In the genomic region with DNA sequence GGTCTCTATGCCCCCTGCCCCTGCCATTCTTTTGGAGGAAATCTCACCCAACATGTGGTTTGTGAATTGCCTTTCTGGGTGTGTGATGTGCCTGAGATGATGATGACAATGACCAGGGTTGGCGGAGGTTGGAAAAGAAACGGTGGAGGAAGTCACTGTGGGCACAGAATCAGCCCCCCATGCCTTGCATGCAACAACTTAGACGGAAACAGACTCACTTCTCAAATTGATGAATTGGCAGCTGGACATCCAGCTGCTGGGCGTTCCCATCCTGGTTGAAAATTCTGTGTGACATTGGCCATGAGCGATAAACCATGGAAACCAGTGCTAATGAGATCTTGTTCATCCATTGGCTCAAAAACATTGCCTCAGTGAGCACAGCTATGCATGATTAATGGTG, we compare ENCODE assay signal across 21 cellular contexts.
DNase-seq lines count a peak whose midpoint lies in the region; ATAC-seq and TF ChIP-seq lines count a peak whose summit lies in the region.
"Had no signal": no experiment of that assay in that cellular context is flagged by ENCODE, and none has a peak within 500 bp of the region (broad histone marks: within the 10 kb centered on the region; RNA-seq: fewer than 3 reads in every experiment).

No MANE protein-coding gene starts in this region.

- TF ChIP-seq POLR2A in esophagus muscularis mucosa (IDR thresholded peaks at IDR 0.05; ENCODE audit: low read depth) = no peak

- H3K79me2 ChIP-seq in OCI-LY1 (ENCODE audit: insufficient read depth, low read length) = no peaks in the 10 kb centered on the region
- no peaks in the 10 kb centered on the region for H3K79me2 ChIP-seq in H9 (ENCODE audit: insufficient read depth, low read length)

- H3K4me3 ChIP-seq in OCI-LY1 (ENCODE audit: low read depth, low read length, poor library complexity, severe bottlenecking) (no peak overlapping the region), esophagus muscularis mucosa (no peak overlapping the region)
- H3K4me3 ChIP-seq: GM12878, HAP-1 had no signal

- DNase-seq in Right ventricle myocardium superior (peak; percentile 42), cardiac septum (ENCODE audit: low spot score) (no peak), esophagus muscularis mucosa (ENCODE audit: extremely low spot score) (peak; percentile 75), H4 (ENCODE audit: low spot score) (no peak), H9 (no peak), NCI-H526 (lab: John Stamatoyannopoulos, UW) (no peak)
- DNase-seq: 8988T; C1 segment of cervical spinal cord; CD4-positive, CD25-positive, alpha-beta regulatory T cell; CD8-positive, alpha-beta memory T cell; COR-L47; DMS 273 treated with DMSO at 0.1 percent for 48 hours; DMS53; DND-41; EL; GOT3 had no signal

- TF ChIP-seq EP300 in esophagus muscularis mucosa (IDR thresholded peaks at IDR 0.05) = no peak

- H3K36me3 ChIP-seq in OCI-LY1 (ENCODE audit: insufficient read depth, low read length) = no peaks in the 10 kb centered on the region
- H3K36me3 ChIP-seq in esophagus muscularis mucosa = no peaks in the 10 kb centered on the region
- H3K36me3 ChIP-seq: HAP-1 had no signal

- H3K4me1 Mint-ChIP-seq in H9 = no peaks in the 10 kb centered on the region
- H3K4me1 Mint-ChIP-seq: CD4-positive, CD25-positive, alpha-beta regulatory T cell; IgD-negative memory B cell had no signal

- H3K56ac ChIP-seq in H9 (ENCODE audit: insufficient read length, low read depth, low read length) = no peak overlapping the region

- TF ChIP-seq CTCF in OCI-LY1 (IDR thresholded peaks at IDR 0.05; ENCODE audit: low read length) = no peak
- no peak for TF ChIP-seq CTCF in esophagus muscularis mucosa (IDR thresholded peaks at IDR 0.05)
- TF ChIP-seq CTCF in H9 (conservative IDR thresholded peaks at IDR 0.05) = no peak

- no peaks in the 10 kb centered on the region for H3K9me3 Mint-ChIP-seq in H9
- H3K9me3 Mint-ChIP-seq: CD4-positive, CD25-positive, alpha-beta regulatory T cell; CD8-positive, alpha-beta memory T cell; IgD-negative memory B cell had no signal

- H2BK15ac ChIP-seq in H9 (ENCODE audit: low read depth, low read length) = no peak overlapping the region

- H3K4me2 ChIP-seq in OCI-LY1 (ENCODE audit: low read length) (no peak overlapping the region), H9 (ENCODE audit: insufficient read depth, insufficient read length, low read length) (no peak overlapping the region)

- no peak overlapping the region for H3K14ac ChIP-seq in H9 (ENCODE audit: insufficient read depth, low read length)

- intact Hi-C loops in Right ventricle myocardium superior (cut with DNase I) = no loop called here
- intact Hi-C loops in cardiac septum (cut with DNase I) = loop anchor here (10.0 kb wide), 1 partner anchor 438 kb away; no protein-coding TSS in a partner anchor
- intact Hi-C loops in esophagus muscularis mucosa (cut with DNase I) = no loop called here

- H3K4ac ChIP-seq in H9 (ENCODE audit: low read depth, low read length) = no peak overlapping the region

- H2BK20ac ChIP-seq in H9 (ENCODE audit: low read depth, low read length, poor library complexity, severe bottlenecking) = no peak overlapping the region

- H3T11ph ChIP-seq in H9 (ENCODE audit: low read length) = no peak overlapping the region

- no peaks in the 10 kb centered on the region for H3F3A ChIP-seq in OCI-LY1 (ENCODE audit: insufficient read depth, low read length)

- no peaks in the 10 kb centered on the region for H4K20me1 ChIP-seq in OCI-LY1 (ENCODE audit: insufficient read depth, low read length)
- H4K20me1 ChIP-seq in H9 (ENCODE audit: control insufficient read depth, insufficient read depth, insufficient read length) = no peaks in the 10 kb centered on the region

- WGBS in esophagus muscularis mucosa = 71% methylated on average over 5 of the region's 5 CpGs
- no CpG with 5 or more reads among the region's 5 CpGs for WGBS in H9 (ENCODE audit: extremely low coverage, insufficient read length, low lambda C conversion rate)

- H4K5ac ChIP-seq in H9 (ENCODE audit: insufficient read length, low read depth, low read length) = no peak overlapping the region

- H3K9me2 ChIP-seq in OCI-LY1 (ENCODE audit: low read depth, low read length) = no peaks in the 10 kb centered on the region

- no peak overlapping the region for H4K91ac ChIP-seq in H9 (ENCODE audit: insufficient read length, low read depth, low read length)

- H3K23me2 ChIP-seq in H9 (ENCODE audit: insufficient read length, low read depth, low read length, poor library complexity, severe bottlenecking) = no peaks in the 10 kb centered on the region

- no peak overlapping the region for H2BK12ac ChIP-seq in H9 (ENCODE audit: insufficient read length, low read depth, low read length)

- H3K27me3 ChIP-seq in OCI-LY1 (ENCODE audit: insufficient read depth, low read length) = no peaks in the 10 kb centered on the region
- no peaks in the 10 kb centered on the region for H3K27me3 ChIP-seq in esophagus muscularis mucosa
- H3K27me3 ChIP-seq in H9 (ENCODE audit: insufficient read depth, low read length) = no peaks in the 10 kb centered on the region

- peak overlapping the region; percentile 32 for H3K27ac ChIP-seq in OCI-LY1 (ENCODE audit: low read depth, low read length, poor library complexity, severe bottlenecking)
- H3K27ac ChIP-seq in esophagus muscularis mucosa (replicated peaks in 1 of 4) = no peak overlapping the region
- no peak overlapping the region for H3K27ac ChIP-seq in H9 (ENCODE audit: insufficient read length, low read depth, low read length)

- no peak overlapping the region for H3K9ac ChIP-seq in OCI-LY1 (ENCODE audit: low read length)
- no peak overlapping the region for H3K9ac ChIP-seq in H9 (ENCODE audit: extremely low read depth, insufficient read length, low read length)

- H3K4me1 ChIP-seq in OCI-LY1 (ENCODE audit: insufficient read depth, low read length, severe bottlenecking) = peaks cover 30% of the 10 kb centered on the region
- no peaks in the 10 kb centered on the region for H3K4me1 ChIP-seq in esophagus muscularis mucosa
- no peaks in the 10 kb centered on the region; the same call in 1 of the 2 replicates for H3K4me1 ChIP-seq in H9 (ENCODE audit: insufficient read depth, low read length)
- H3K4me1 ChIP-seq: HAP-1 had no signal

- ATAC-seq in Right ventricle myocardium superior (ENCODE audit: poor library complexity) = peak; percentile 42
- ATAC-seq: GM12878, HepG2 had no signal

- no peaks in the 10 kb centered on the region for H3K9me3 ChIP-seq in OCI-LY1 (ENCODE audit: low read length)
- no peaks in the 10 kb centered on the region for H3K9me3 ChIP-seq in esophagus muscularis mucosa
- H3K9me3 ChIP-seq in H9 (ENCODE audit: control insufficient read depth, low read depth, low read length) = no peaks in the 10 kb centered on the region
- H3K9me3 ChIP-seq: HAP-1 had no signal

- no peak overlapping the region for H2BK120ac ChIP-seq in H9 (ENCODE audit: low read depth, low read length, poor library complexity, severe bottlenecking)

- no peak overlapping the region for H3K23ac ChIP-seq in H9 (ENCODE audit: insufficient read length, low read depth, low read length)

- H3K79me1 ChIP-seq in H9 (ENCODE audit: insufficient read depth, low read depth, low read length, poor library complexity, severe bottlenecking) = no peaks in the 10 kb centered on the region

- no peaks in the 10 kb centered on the region for H3K27me3 Mint-ChIP-seq in H9 (ENCODE audit: low read depth)
- H3K27me3 Mint-ChIP-seq: CD4-positive, CD25-positive, alpha-beta regulatory T cell; IgD-negative memory B cell had no signal

- H3K4me3 Mint-ChIP-seq in H9 = no peak overlapping the region
- H3K4me3 Mint-ChIP-seq: CD4-positive, CD25-positive, alpha-beta regulatory T cell; CD8-positive, alpha-beta memory T cell; IgD-negative memory B cell had no signal

- H4K8ac ChIP-seq in H9 (replicated peaks; ENCODE audit: insufficient read length, low read depth, low read length) = no peak overlapping the region

- H2AK5ac ChIP-seq in H9 (ENCODE audit: insufficient read length, low read length) = no peak overlapping the region

- no peak overlapping the region for H3K18ac ChIP-seq in H9 (ENCODE audit: insufficient read length, low read depth, low read length)

- H3K27ac Mint-ChIP-seq in H9 = no peak overlapping the region
- H3K27ac Mint-ChIP-seq: CD4-positive, CD25-positive, alpha-beta regulatory T cell; CD8-positive, alpha-beta memory T cell; IgD-negative memory B cell had no signal

- H2AFZ ChIP-seq in OCI-LY1 (ENCODE audit: low read length) = no peak overlapping the region
- no peak overlapping the region for H2AFZ ChIP-seq in H9 (ENCODE audit: low read length)

- H2BK5ac ChIP-seq in H9 (ENCODE audit: insufficient read length, low read length) = no peak overlapping the region

- H3K36me3 Mint-ChIP-seq in H9 (ENCODE audit: insufficient read depth in 1 of 3, low read depth in 3 of 3) = no peaks in the 10 kb centered on the region
- H3K36me3 Mint-ChIP-seq: CD4-positive, CD25-positive, alpha-beta regulatory T cell; CD8-positive, alpha-beta memory T cell; IgD-negative memory B cell had no signal

Comparison
In these comparisons a context has a peak if more than half of its experiments do, and no peak if none do; other contexts are left out.
1. DNase-seq: peak in Right ventricle myocardium superior (single experiment) and esophagus muscularis mucosa (single experiment); none in cardiac septum (single experiment), H4 (single experiment), H9 (single experiment) and NCI-H526 (0 of 2).